ENCODE assay signal across 14 cellular contexts in genomic region chr15:69013726-69014406, GRCh38. TPM values are rescaled to one million over a fixed set of nuclear protein-coding genes. Genes with fewer than 3 reads are reported as not detected.
"Had no signal": no experiment of that assay in that cellular context is flagged by ENCODE, and none has a peak within 500 bp of the region (broad histone marks: within the 10 kb centered on the region; RNA-seq: fewer than 3 reads in every experiment).

No MANE protein-coding gene starts in this region.

- H3K27ac Mint-ChIP-seq: immature natural killer cell, mesothelial cell of epicardium had no signal

- H3K27me3 ChIP-seq: body of pancreas, thyroid gland, uterus had no signal

- ATAC-seq: body of pancreas, lower lobe of right lung had no signal

- DNase-seq: activated CD4-positive, alpha-beta T cell treated with anti-CD3 and anti-CD28 coated beads for 4 hours; activated naive CD4-positive, alpha-beta T cell treated with anti-CD3 and anti-CD28 coated beads, Interleukin-2, amount 50 U/mL, for 16 hours; amniotic stem cell; body of pancreas; central memory CD4-positive, alpha-beta T cell; effector memory CD4-positive, alpha-beta T cell; immature natural killer cell; lower lobe of right lung; posterior cingulate gyrus; thyroid gland; uterus had no signal

- H3K9me3 ChIP-seq: body of pancreas, thyroid gland had no signal

- H3K4me3 ChIP-seq: body of pancreas, lower lobe of right lung, skin epidermis, thyroid gland, uterus had no signal

- H3K36me3 Mint-ChIP-seq: immature natural killer cell had no signal

- H3K36me3 ChIP-seq: lower lobe of right lung, thyroid gland, uterus had no signal

- H3K27ac ChIP-seq: body of pancreas, lower lobe of right lung, skin epidermis, thyroid gland, uterus, VCaP had no signal

- H3K4me1 ChIP-seq: body of pancreas, lower lobe of right lung, uterus had no signal

- H3K4me1 Mint-ChIP-seq: immature natural killer cell, mesothelial cell of epicardium had no signal

- H3K4me3 Mint-ChIP-seq: immature natural killer cell, mesothelial cell of epicardium had no signal

RNA-seq across cellular contexts. Expression of gene NOX5, which starts 0.6 kb away (rescaled TPM):
- total RNA-seq: lower lobe of right lung had no signal
